1 cellular context compared by ENCODE assay signal in genomic region chr6:29510202-29510601, GRCh38.
TF ChIP-seq lines count a peak whose summit lies in the region.

No MANE protein-coding gene starts in this region.

TF ChIP-seq in HepG2, 621 proteins besides CTCF, POLR2A, EP300 and RAD21:
- TF ChIP-seq MAX (IDR thresholded peaks at IDR 0.05) = no peak
- no peak for TF ChIP-seq ATF2 (CRISPR knock-in tag; IDR thresholded peaks at IDR 0.05)
- no peak for TF ChIP-seq SKIL (CRISPR knock-in tag; IDR thresholded peaks at IDR 0.05; ENCODE audit: borderline replicate concordance)
- TF ChIP-seq POGK (CRISPR knock-in tag; conservative IDR thresholded peaks at IDR 0.05) = no peak
- TF ChIP-seq RORA (CRISPR knock-in tag; IDR thresholded peaks at IDR 0.05) = no peak
- TF ChIP-seq ONECUT2 (CRISPR knock-in tag; IDR thresholded peaks at IDR 0.05) = no peak
- no peak for TF ChIP-seq ETS1 (CRISPR knock-in tag; IDR thresholded peaks at IDR 0.05)
- TF ChIP-seq HINFP (CRISPR knock-in tag; IDR thresholded peaks at IDR 0.05; ENCODE audit: low read depth) = no peak
- TF ChIP-seq RBAK (CRISPR knock-in tag; IDR thresholded peaks at IDR 0.05) = no peak
- TF ChIP-seq SMARCE1 (IDR thresholded peaks at IDR 0.05; ENCODE audit: borderline replicate concordance) = no peak
- TF ChIP-seq GLMP (CRISPR knock-in tag; IDR thresholded peaks at IDR 0.05; ENCODE audit: borderline replicate concordance) = no peak
- no peak for TF ChIP-seq SALL1 (CRISPR knock-in tag; IDR thresholded peaks at IDR 0.05)
- no peak for TF ChIP-seq GFI1 (CRISPR knock-in tag; IDR thresholded peaks at IDR 0.05; ENCODE audit: borderline replicate concordance)
- no peak for TF ChIP-seq IKZF1 (IDR thresholded peaks at IDR 0.05)
- no peak for TF ChIP-seq RNF219 (CRISPR knock-in tag; IDR thresholded peaks at IDR 0.05)
